8 cellular contexts compared by ENCODE assay signal in genomic region chr7:2688409-2689342, GRCh38. TPM values are rescaled to one million over a fixed set of nuclear protein-coding genes. Genes with fewer than 3 reads are reported as not detected.
A peak's percentile ranks its signal among the peaks of the same experiment; 100 is the strongest.
DNase-seq lines count a peak whose midpoint lies in the region; ATAC-seq and TF ChIP-seq lines count a peak whose summit lies in the region.

No MANE protein-coding gene starts in this region.

- no peaks in the 10 kb centered on the region for H3K9me3 ChIP-seq in ascending aorta

- intact Hi-C loops in ascending aorta (cut with DNase I): no loop called here

- no peaks in the 10 kb centered on the region for H3K36me3 ChIP-seq in ascending aorta

- H3K4me3 ChIP-seq in AG09309 (ENCODE audit: control insufficient read depth, low read depth, low read length) (peak overlapping the region; percentile 49), ascending aorta (peak overlapping the region; percentile 41 to 62)

- ATAC-seq in GM19023 (IDR thresholded peaks at IDR 0.05; ENCODE audit: unreplicated experiment) (peak; percentile 77), HG03095 (IDR thresholded peaks at IDR 0.05; ENCODE audit: unreplicated experiment) (peak; percentile 87)

- TF ChIP-seq CTCF in AG09309 (IDR thresholded peaks at IDR 0.05; ENCODE audit: control insufficient read depth, insufficient read depth, low read depth, low read length, missing control alignments): no peak
- no peak for TF ChIP-seq CTCF in ascending aorta (IDR thresholded peaks at IDR 0.05)

- H3K4me1 ChIP-seq in ascending aorta: peaks cover 4 to 27% of the 10 kb centered on the region in 2 donors

- no peak overlapping the region for H3K27ac ChIP-seq in ascending aorta

- no peak for DNase-seq in AG09309 (ENCODE audit: low read depth)
- no peak for DNase-seq in ascending aorta (ENCODE audit: low spot score in 2 of 2)
- peak; percentile 50 for DNase-seq in midbrain (lab: John Stamatoyannopoulos, UW)
- no peak for DNase-seq in HUDEP-2 (lab: John Stamatoyannopoulos, UW; ENCODE audit: unreplicated experiment in 76 of 76)
- DNase-seq in NCI-H187 treated with DMSO at 0.1 percent for 48 hours (lab: John Stamatoyannopoulos, UW): no peak
- no peak for DNase-seq in MV-4-11 (lab: John Stamatoyannopoulos, UW)

- H3K27me3 ChIP-seq in ascending aorta: no peaks in the 10 kb centered on the region

RNA-seq across cellular contexts. Expression of gene AMZ1, which starts 0.7 kb away (rescaled TPM):
- not detected for total RNA-seq in ascending aorta

RNA-seq across cellular contexts. Expression of gene TTYH3, which starts 56.9 kb away (rescaled TPM):
- total RNA-seq in ascending aorta: 70.5 TPM
